Comparison of ENCODE assay signal across 24 cellular contexts in the genomic region with DNA sequence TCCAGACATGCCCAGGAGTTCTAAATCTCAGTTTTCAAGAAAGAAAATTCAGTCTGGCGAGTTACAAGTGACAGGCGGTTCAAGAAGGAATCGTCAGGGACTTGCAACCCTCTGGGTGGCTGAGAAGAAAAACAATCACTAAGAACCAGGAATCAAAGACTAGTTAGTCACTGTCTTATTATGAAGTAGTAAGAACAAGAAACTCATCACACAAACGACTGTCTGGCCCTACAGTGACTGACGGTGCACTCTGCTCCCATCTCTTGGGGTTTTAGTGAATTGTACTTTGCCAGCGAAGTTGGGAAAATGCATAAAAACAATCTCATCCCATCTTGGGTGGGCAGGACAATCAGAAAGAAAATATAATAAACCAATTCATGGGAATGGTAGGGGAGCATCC.
A peak's percentile ranks its signal among the peaks of the same experiment; 100 is the strongest.
DNase-seq lines count a peak whose midpoint lies in the region; FAIRE-seq and TF ChIP-seq lines count a peak whose summit lies in the region.
"Had no signal": no experiment of that assay in that cellular context is flagged by ENCODE, and none has a peak within 500 bp of the region (broad histone marks: within the 10 kb centered on the region; RNA-seq: fewer than 3 reads in every experiment).

No MANE protein-coding gene starts in this region.

- H2BK5ac ChIP-seq in mesendoderm (ENCODE audit: low read length): no peak overlapping the region

- H3K36me3 ChIP-seq in neural progenitor cell: no peaks in the 10 kb centered on the region
- H3K36me3 ChIP-seq in mesendoderm (ENCODE audit: control insufficient read depth, insufficient read depth, low read length): no peaks in the 10 kb centered on the region
- H3K36me3 ChIP-seq: BE2C had no signal

- H3K27me3 ChIP-seq in neural progenitor cell: no peaks in the 10 kb centered on the region
- no peaks in the 10 kb centered on the region for H3K27me3 ChIP-seq in mesendoderm (ENCODE audit: insufficient read depth, low read length, poor library complexity)
- H3K27me3 ChIP-seq: BE2C had no signal

- no peaks in the 10 kb centered on the region for H3K9me3 Mint-ChIP-seq in chondrocyte (ENCODE audit: low read depth)
- peaks cover 6% of the 10 kb centered on the region for H3K9me3 Mint-ChIP-seq in neural progenitor cell
- H3K9me3 Mint-ChIP-seq: HFFc6 had no signal

- no peak overlapping the region for H4K8ac ChIP-seq in mesendoderm (ENCODE audit: low read depth, low read length)

- H3K4me3 Mint-ChIP-seq in chondrocyte (ENCODE audit: unreplicated experiment) (no peak overlapping the region), neural progenitor cell (no peak overlapping the region)
- H3K4me3 Mint-ChIP-seq: CD4-positive, CD25-positive, alpha-beta regulatory T cell; CD8-positive, alpha-beta memory T cell; HFFc6; IgD-negative memory B cell had no signal

- H3K9ac ChIP-seq in neural progenitor cell: no peak overlapping the region
- no peak overlapping the region for H3K9ac ChIP-seq in mesendoderm (ENCODE audit: low read length)

- H3K27me3 Mint-ChIP-seq in chondrocyte (ENCODE audit: low read depth) (no peaks in the 10 kb centered on the region), neural progenitor cell (ENCODE audit: insufficient read depth, low read depth) (peaks cover 8% of the 10 kb centered on the region)

- no peak overlapping the region for H2BK15ac ChIP-seq in mesendoderm (replicated peaks; ENCODE audit: low read depth)

- H3K4me1 ChIP-seq in neural progenitor cell: peaks cover 6% of the 10 kb centered on the region
- no peaks in the 10 kb centered on the region for H3K4me1 ChIP-seq in mesendoderm (ENCODE audit: control insufficient read depth, low read depth, low read length)
- H3K4me1 ChIP-seq: A549, BE2C had no signal

- peak; percentile 17 for DNase-seq in AG08395 (ENCODE audit: low spot score)
- no peak for DNase-seq in chondrocyte (ENCODE audit: low spot score)
- DNase-seq in neural progenitor cell (ENCODE audit: low spot score): no peak
- no peak for DNase-seq in mesendoderm
- no peak for DNase-seq in DMS79 treated with DMSO at 0.1 percent for 48 hours (lab: John Stamatoyannopoulos, UW)
- no peak for DNase-seq in stimulated activated CD4-positive, alpha-beta T cell treated with anti-CD3 and anti-CD28 coated beads, Interleukin-4, amount 100 ng/mL, for 1 hour
- DNase-seq in NCI-H526 treated with DMSO at 0.1 percent for 48 hours (lab: John Stamatoyannopoulos, UW): no peak
- DNase-seq: BE2C; C1 segment of cervical spinal cord; CD4-positive, CD25-positive, alpha-beta regulatory T cell; CD8-positive, alpha-beta memory T cell; COR-L47; DMS 273 treated with DMSO at 0.1 percent for 48 hours; GDM1; GOT3; H7; HFFc6 had no signal

- H3K4me1 Mint-ChIP-seq in chondrocyte (ENCODE audit: low read depth) (peaks cover 27% of the 10 kb centered on the region), neural progenitor cell (peaks cover 3% of the 10 kb centered on the region)
- H3K4me1 Mint-ChIP-seq: CD4-positive, CD25-positive, alpha-beta regulatory T cell; CD8-positive, alpha-beta memory T cell had no signal

- H3K18ac ChIP-seq in mesendoderm (ENCODE audit: low read length): no peak overlapping the region

- H3K79me1 ChIP-seq in mesendoderm (ENCODE audit: low read length): no peaks in the 10 kb centered on the region

- WGBS in mesendoderm (ENCODE audit: extremely low coverage, insufficient coverage, low lambda C conversion rate): no CpG with 5 or more reads among the region's 6 CpGs

- no peaks in the 10 kb centered on the region for H3F3A ChIP-seq in neural progenitor cell (ENCODE audit: low read depth)

- no peak overlapping the region for H3K4me2 ChIP-seq in neural progenitor cell
- no peak overlapping the region for H3K4me2 ChIP-seq in mesendoderm (ENCODE audit: low read length)
- H3K4me2 ChIP-seq: A549 had no signal

- H3K79me2 ChIP-seq in neural progenitor cell (ENCODE audit: low read depth) (no peaks in the 10 kb centered on the region), mesendoderm (ENCODE audit: control insufficient read depth, insufficient read depth, low read length) (no peaks in the 10 kb centered on the region)

- no peak overlapping the region for H3K23ac ChIP-seq in mesendoderm (ENCODE audit: low read length)

- H3K36me3 Mint-ChIP-seq in chondrocyte (ENCODE audit: low read depth) (no peaks in the 10 kb centered on the region), neural progenitor cell (peaks cover 4% of the 10 kb centered on the region)
- H3K36me3 Mint-ChIP-seq: CD4-positive, CD25-positive, alpha-beta regulatory T cell; CD8-positive, alpha-beta memory T cell; IgD-negative memory B cell had no signal

- H2AK5ac ChIP-seq in mesendoderm (ENCODE audit: low read length): no peak overlapping the region

- H2BK120ac ChIP-seq in mesendoderm (ENCODE audit: low read depth, low read length): no peak overlapping the region

- no peak overlapping the region for H2AFZ ChIP-seq in neural progenitor cell (replicated peaks)

- FAIRE-seq in TTC549 (lab: Jason Lieb, UNC): peak; percentile 97
- FAIRE-seq: A549, GM12892, GM18507, HTR-8/SVneo had no signal

- H3K27ac Mint-ChIP-seq in chondrocyte (ENCODE audit: unreplicated experiment) (peak overlapping the region; percentile 54), neural progenitor cell (peak overlapping the region; percentile 40)
- H3K27ac Mint-ChIP-seq: CD4-positive, CD25-positive, alpha-beta regulatory T cell; CD8-positive, alpha-beta memory T cell; HFFc6; IgD-negative memory B cell had no signal

- no peaks in the 10 kb centered on the region for H4K20me1 ChIP-seq in neural progenitor cell (ENCODE audit: low read depth)

- TF ChIP-seq CTCF in chondrocyte (IDR thresholded peaks at IDR 0.05) (peak; percentile 9), neural progenitor cell (IDR thresholded peaks at IDR 0.05) (no peak)

- no peaks in the 10 kb centered on the region for H3K9me3 ChIP-seq in neural progenitor cell (ENCODE audit: low read depth)
- H3K9me3 ChIP-seq: A549, BE2C had no signal

- no peak overlapping the region for H3K4me3 ChIP-seq in neural progenitor cell
- no peak overlapping the region for H3K4me3 ChIP-seq in mesendoderm (ENCODE audit: low read length)
- H3K4me3 ChIP-seq: A549 had no signal

- no peak overlapping the region for H3K27ac ChIP-seq in neural progenitor cell
- no peak overlapping the region for H3K27ac ChIP-seq in mesendoderm (ENCODE audit: low read depth, low read length)
- H3K27ac ChIP-seq: 22Rv1, A549 had no signal

- no peak overlapping the region for H3K4ac ChIP-seq in mesendoderm (ENCODE audit: low read depth, low read length)

- H3K56ac ChIP-seq in mesendoderm (ENCODE audit: low read length): no peak overlapping the region

- no peak overlapping the region for H4K5ac ChIP-seq in mesendoderm (ENCODE audit: low read length)
